8 cellular contexts compared by ENCODE assay signal in the genomic region with DNA sequence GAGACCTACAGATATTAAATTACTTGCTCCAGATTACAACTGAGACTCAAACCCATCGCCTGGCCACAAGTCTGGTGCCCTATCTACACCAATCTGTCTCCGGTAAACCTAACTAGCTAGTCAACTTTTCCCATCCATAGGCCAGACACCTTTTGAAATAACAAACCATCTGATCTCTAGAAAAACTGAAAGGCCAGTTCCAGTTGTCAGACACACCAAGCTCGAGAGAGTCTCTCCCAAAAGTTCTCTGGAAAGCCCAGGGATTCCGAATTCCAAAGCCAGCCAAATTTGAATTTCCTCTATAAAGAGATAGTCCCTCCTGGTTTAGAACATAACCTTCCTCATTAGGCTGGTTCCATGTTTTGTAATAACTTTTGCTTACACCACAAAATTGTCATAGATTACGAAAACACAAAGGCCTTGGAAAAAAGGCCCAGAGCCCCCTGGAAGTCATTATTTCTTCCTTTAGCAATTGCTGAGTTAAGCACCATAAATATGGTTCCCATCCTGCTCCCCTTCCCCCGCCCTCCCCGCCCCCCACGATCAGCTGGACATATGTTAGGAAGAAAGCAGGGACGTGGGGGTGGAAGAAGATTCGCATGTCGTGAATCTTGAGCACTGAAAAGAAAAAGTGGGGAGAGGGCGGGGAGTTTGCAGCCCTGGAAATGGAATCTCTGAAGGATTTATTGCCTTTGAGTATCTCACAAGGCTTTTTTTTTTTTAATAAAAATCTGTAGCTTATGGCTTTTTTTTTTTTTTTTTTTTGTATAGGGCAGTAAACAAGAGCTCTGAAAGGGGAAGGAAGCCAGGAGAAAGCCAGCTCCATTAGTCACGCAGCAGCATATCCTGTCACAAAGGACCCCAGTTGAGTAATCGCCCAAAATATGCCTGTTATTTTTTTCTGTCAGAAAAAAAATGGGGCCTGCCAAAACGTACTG.
DNase-seq lines count a peak whose midpoint lies in the region; ATAC-seq and TF ChIP-seq lines count a peak whose summit lies in the region.

No MANE protein-coding gene starts in this region.

- H3K4me1 ChIP-seq in colonic mucosa (peaks cover 10% of the 10 kb centered on the region), thyroid gland (peaks cover 20 to 50% of the 10 kb centered on the region in 2 donors)

- DNase-seq in activated CD8-positive, alpha-beta memory T cell treated with anti-CD3 and anti-CD28 coated beads, Interleukin-2, amount 10 ng/mL, durations not matched to agents 7 days and 5 days: peak; percentile 52
- no peak for DNase-seq in activated CD8-positive, alpha-beta memory T cell treated with anti-CD3 and anti-CD28 coated beads for 24 hours
- peak in 1 of 3 donors; percentile 20 for DNase-seq in T-helper 17 cell
- DNase-seq in colonic mucosa: peak; percentile 44
- peak in 1 of 2 donors; percentile 49 for DNase-seq in memory B cell (ENCODE audit: low spot score in 2 of 2)
- peak in 1 of 2 donors; percentile 20 for DNase-seq in thyroid gland

- no peaks in the 10 kb centered on the region for H3K27me3 Mint-ChIP-seq in activated CD8-positive, alpha-beta memory T cell treated with anti-CD3 and anti-CD28 coated beads, Interleukin-2, amount 10 ng/mL, durations not matched to agents 7 days and 5 days
- H3K27me3 Mint-ChIP-seq in T-helper 17 cell (no peaks in the 10 kb centered on the region), memory B cell (no peaks in the 10 kb centered on the region)

- no peaks in the 10 kb centered on the region for H3K27me3 ChIP-seq in colonic mucosa
- H3K27me3 ChIP-seq in thyroid gland: no peaks in the 10 kb centered on the region

- 58 to 68% methylated on average over 15 of the region's 15 CpGs for WGBS in thyroid gland, 2 donors

- H3K9me3 Mint-ChIP-seq in activated CD8-positive, alpha-beta memory T cell treated with anti-CD3 and anti-CD28 coated beads, Interleukin-2, amount 10 ng/mL, durations not matched to agents 7 days and 5 days (ENCODE audit: low read depth): no peaks in the 10 kb centered on the region
- no peaks in the 10 kb centered on the region for H3K9me3 Mint-ChIP-seq in memory B cell

- H3K9me3 ChIP-seq in T-helper 17 cell (ENCODE audit: control insufficient read depth, low read length, poor library complexity, severe bottlenecking) (no peaks in the 10 kb centered on the region), colonic mucosa (no peaks in the 10 kb centered on the region), thyroid gland (no peaks in the 10 kb centered on the region)

- CTCF ChIA-PET in activated CD8-positive, alpha-beta memory T cell treated with anti-CD3 and anti-CD28 coated beads, Interleukin-2, amount 10 ng/mL, durations not matched to agents 7 days and 5 days (lab: Charles Lee): interaction anchor here (0.6 to 2.0 kb wide), 3 partner anchors 107 to 729 kb away, joined by 3 to 5 read pairs (median 4); no protein-coding TSS in a partner anchor

- no peaks in the 10 kb centered on the region for H3K36me3 Mint-ChIP-seq in activated CD8-positive, alpha-beta memory T cell treated with anti-CD3 and anti-CD28 coated beads, Interleukin-2, amount 10 ng/mL, durations not matched to agents 7 days and 5 days
- H3K36me3 Mint-ChIP-seq in T-helper 17 cell (ENCODE audit: low read depth): no peaks in the 10 kb centered on the region
- H3K36me3 Mint-ChIP-seq in memory B cell: peaks cover 21% of the 10 kb centered on the region

- H3K9ac ChIP-seq in colonic mucosa (ENCODE audit: low read depth in 2 of 2, low read length in 2 of 2): no peak overlapping the region

- H3K27ac Mint-ChIP-seq in activated CD8-positive, alpha-beta memory T cell treated with anti-CD3 and anti-CD28 coated beads, Interleukin-2, amount 10 ng/mL, durations not matched to agents 7 days and 5 days: peak overlapping the region; percentile 61
- H3K27ac Mint-ChIP-seq in T-helper 17 cell (peak overlapping the region; percentile 100), memory B cell (peak overlapping the region; percentile 99)

- TF ChIP-seq CTCF in colonic mucosa (IDR thresholded peaks at IDR 0.05) (no peak), thyroid gland (IDR thresholded peaks at IDR 0.05) (no peak)

- ATAC-seq in activated CD8-positive, alpha-beta memory T cell treated with anti-CD3 and anti-CD28 coated beads, Interleukin-2, amount 10 ng/mL, durations not matched to agents 7 days and 5 days: no peak
- no peak for ATAC-seq in T-helper 17 cell
- peak; percentile 36 for ATAC-seq in memory B cell (ENCODE audit: low read depth)
- no peak for ATAC-seq in GM21786 (IDR thresholded peaks at IDR 0.05; ENCODE audit: unreplicated experiment)
- no peak for ATAC-seq in GM21526 (IDR thresholded peaks at IDR 0.05; ENCODE audit: low FRiP score, unreplicated experiment)

- H3K4me1 Mint-ChIP-seq in activated CD8-positive, alpha-beta memory T cell treated with anti-CD3 and anti-CD28 coated beads, Interleukin-2, amount 10 ng/mL, durations not matched to agents 7 days and 5 days: peaks cover 49% of the 10 kb centered on the region
- H3K4me1 Mint-ChIP-seq in T-helper 17 cell: peaks cover 56% of the 10 kb centered on the region
- peaks cover 53% of the 10 kb centered on the region for H3K4me1 Mint-ChIP-seq in memory B cell

- H3K4me3 ChIP-seq in colonic mucosa: no peak overlapping the region
- H3K4me3 ChIP-seq in thyroid gland (replicated peaks in 1 of 3): no peak overlapping the region

- no peak overlapping the region for H3K4me3 Mint-ChIP-seq in activated CD8-positive, alpha-beta memory T cell treated with anti-CD3 and anti-CD28 coated beads, Interleukin-2, amount 10 ng/mL, durations not matched to agents 7 days and 5 days
- H3K4me3 Mint-ChIP-seq in T-helper 17 cell (peak overlapping the region; percentile 69), memory B cell (peak overlapping the region; percentile 80)

- no peak for TF ChIP-seq POLR2A in thyroid gland (IDR thresholded peaks at IDR 0.05)

- H3K36me3 ChIP-seq in colonic mucosa: no peaks in the 10 kb centered on the region
- no peaks in the 10 kb centered on the region for H3K36me3 ChIP-seq in thyroid gland

- intact Hi-C loops in colonic mucosa (cut with DNase I) (no loop called here), thyroid gland (cut with DNase I) (no loop called here)

- H3K27ac ChIP-seq in colonic mucosa: peak overlapping the region; percentile 74
- peak overlapping the region; percentile 31 to 76 (median 74) for H3K27ac ChIP-seq in thyroid gland
